ENCODE assay signal across 38 cellular contexts in genomic region chr19:28914173-28914572, GRCh38.
"Had no signal": no experiment of that assay in that cellular context is flagged by ENCODE, and none has a peak within 500 bp of the region (broad histone marks: within the 10 kb centered on the region; RNA-seq: fewer than 3 reads in every experiment).

No MANE protein-coding gene starts in this region.

- H3K27ac Mint-ChIP-seq: activated B cell treated with CpG ODN at 0.5 μM for 24 hours; activated CD4-positive, alpha-beta memory T cell treated with anti-CD3 and anti-CD28 coated beads for 36 hours; activated CD4-positive, alpha-beta T cell treated with anti-CD3 and anti-CD28 coated beads, Interleukin-2, amount 10 ng/mL, durations not matched to agents 24 days and 14 days; activated CD8-positive, alpha-beta T cell treated with anti-CD3 and anti-CD28 coated beads for 36 hours; activated naive CD4-positive, alpha-beta T cell treated with anti-CD3 and anti-CD28 coated beads for 36 hours; activated naive CD4-positive, alpha-beta T cell treated with anti-CD3 and anti-CD28 coated beads, Interleukin-2, amount 50 U/mL, for 72 hours; activated naive CD8-positive, alpha-beta T cell treated with anti-CD3 and anti-CD28 coated beads for 36 hours; activated T-cell treated with anti-CD3 and anti-CD28 coated beads, Interleukin-2, amount 50 U/mL, for 72 hours; activated T-helper 1 cell treated with anti-CD3 and anti-CD28 coated beads, Interleukin-12 subunit alpha, Interleukin-12 subunit beta, Interleukin-2, Interleukin-4 antibody, amounts not matched to agents 30 ng/mL and 10 ng/mL and 1 ng/mL, durations not matched to agents 14 hours and 24 hours and 36 hours; activated T-helper 17 cell treated with anti-CD3 and anti-CD28 coated beads, Interleukin-2, amount 50 U/mL, for 72 hours; T-helper 1 cell treated with Interleukin-12 subunit alpha and Interleukin-12 subunit beta and Interleukin-4 antibody, amounts not matched to agents 30 μg/mL and 1 μg/mL, for 36 hours; T-helper 2 cell treated with Interferon-gamma antibody and Interleukin-4, amounts not matched to agents 5 μg/mL and 100 μg/mL, for 36 hours had no signal

- H3K4me3 Mint-ChIP-seq: activated B cell treated with CpG ODN at 0.5 μM for 24 hours; activated CD4-positive, alpha-beta memory T cell treated with anti-CD3 and anti-CD28 coated beads for 36 hours; activated CD4-positive, alpha-beta T cell treated with anti-CD3 and anti-CD28 coated beads, Interleukin-2, amount 10 ng/mL, durations not matched to agents 24 days and 14 days; activated CD8-positive, alpha-beta T cell treated with anti-CD3 and anti-CD28 coated beads for 36 hours; activated naive CD4-positive, alpha-beta T cell treated with anti-CD3 and anti-CD28 coated beads for 36 hours; activated naive CD8-positive, alpha-beta T cell treated with anti-CD3 and anti-CD28 coated beads for 36 hours; activated T-cell treated with anti-CD3 and anti-CD28 coated beads, Interleukin-2, amount 50 U/mL, for 4 hours; activated T-cell treated with anti-CD3 and anti-CD28 coated beads, Interleukin-2, amount 50 U/mL, for 72 hours; activated T-helper 1 cell treated with anti-CD3 and anti-CD28 coated beads, Interleukin-12 subunit alpha, Interleukin-12 subunit beta, Interleukin-2, Interleukin-4 antibody, amounts not matched to agents 30 ng/mL and 10 ng/mL and 1 ng/mL, durations not matched to agents 14 hours and 24 hours and 36 hours; activated T-helper 17 cell treated with anti-CD3 and anti-CD28 coated beads, Interleukin-2, amount 50 U/mL, for 72 hours; central memory CD8-positive, alpha-beta T cell; T-helper 1 cell treated with Interleukin-12 subunit alpha and Interleukin-12 subunit beta and Interleukin-4 antibody, amounts not matched to agents 30 μg/mL and 1 μg/mL, for 36 hours; T-helper 2 cell treated with Interferon-gamma antibody and Interleukin-4, amounts not matched to agents 5 μg/mL and 100 μg/mL, for 36 hours had no signal

- H3K27me3 ChIP-seq: adrenal gland, body of pancreas, brain microvascular endothelial cell had no signal

- FAIRE-seq: astrocyte, TTC549 had no signal

- H3K27ac ChIP-seq: adrenal gland, body of pancreas, brain microvascular endothelial cell, breast epithelium, VCaP had no signal

- H3K9me3 ChIP-seq: adrenal gland, body of pancreas, breast epithelium had no signal

- H3K9me3 Mint-ChIP-seq: activated B cell treated with CpG ODN at 0.5 μM for 24 hours; activated CD4-positive, alpha-beta memory T cell treated with anti-CD3 and anti-CD28 coated beads for 36 hours; activated CD4-positive, alpha-beta T cell treated with anti-CD3 and anti-CD28 coated beads, Interleukin-2, amount 10 ng/mL, durations not matched to agents 24 days and 14 days; activated CD8-positive, alpha-beta T cell treated with anti-CD3 and anti-CD28 coated beads for 36 hours; activated naive CD4-positive, alpha-beta T cell treated with anti-CD3 and anti-CD28 coated beads, Interleukin-2, amount 50 U/mL, for 72 hours; activated naive CD8-positive, alpha-beta T cell treated with anti-CD3 and anti-CD28 coated beads for 36 hours; activated T-cell treated with anti-CD3 and anti-CD28 coated beads, Interleukin-2, amount 50 U/mL, for 4 hours; activated T-cell treated with anti-CD3 and anti-CD28 coated beads, Interleukin-2, amount 50 U/mL, for 72 hours; activated T-helper 1 cell treated with anti-CD3 and anti-CD28 coated beads, Interleukin-12 subunit alpha, Interleukin-12 subunit beta, Interleukin-2, Interleukin-4 antibody, amounts not matched to agents 30 ng/mL and 10 ng/mL and 1 ng/mL, durations not matched to agents 14 hours and 24 hours and 36 hours; activated T-helper 17 cell treated with anti-CD3 and anti-CD28 coated beads, Interleukin-2, amount 50 U/mL, for 72 hours; central memory CD8-positive, alpha-beta T cell; T-helper 1 cell treated with Interleukin-12 subunit alpha and Interleukin-12 subunit beta and Interleukin-4 antibody, amounts not matched to agents 30 μg/mL and 1 μg/mL, for 36 hours; T-helper 2 cell treated with Interferon-gamma antibody and Interleukin-4, amounts not matched to agents 5 μg/mL and 100 μg/mL, for 36 hours had no signal

- H3K4me3 ChIP-seq: adrenal gland, body of pancreas, breast epithelium had no signal

- H3K36me3 Mint-ChIP-seq: activated CD4-positive, alpha-beta memory T cell treated with anti-CD3 and anti-CD28 coated beads for 36 hours; activated naive CD4-positive, alpha-beta T cell treated with anti-CD3 and anti-CD28 coated beads, Interleukin-2, amount 50 U/mL, for 72 hours; activated naive CD8-positive, alpha-beta T cell treated with anti-CD3 and anti-CD28 coated beads for 36 hours had no signal

- H3K36me3 ChIP-seq: adrenal gland, brain microvascular endothelial cell, breast epithelium had no signal

- H3K4me1 ChIP-seq: adrenal gland, body of pancreas, breast epithelium had no signal

- DNase-seq: activated B cell treated with CpG ODN at 0.5 μM for 24 hours; activated CD4-positive, alpha-beta memory T cell treated with anti-CD3 and anti-CD28 coated beads for 36 hours; activated CD4-positive, alpha-beta T cell treated with anti-CD3 and anti-CD28 coated beads for 4 hours; activated CD4-positive, alpha-beta T cell treated with anti-CD3 and anti-CD28 coated beads, Interleukin-2, amount 10 ng/mL, durations not matched to agents 24 days and 14 days; activated CD4-positive, alpha-beta T cell treated with anti-CD3 and anti-CD28 coated beads, Interleukin-2, amount 50 U/mL, for 1 hour; activated CD4-positive, alpha-beta T cell treated with anti-CD3 and anti-CD28 coated beads, Interleukin-2, amount 50 U/mL, for 4 hours; activated CD4-positive, CD25-positive, alpha-beta regulatory T cell treated with anti-CD3 and anti-CD28 coated beads, Interleukin-2, amount 50 U/mL, for 72 hours; activated CD8-positive, alpha-beta memory T cell treated with anti-CD3 and anti-CD28 coated beads, Interleukin-2, amount 50 U/mL, for 4 hours; activated CD8-positive, alpha-beta T cell treated with anti-CD3 and anti-CD28 coated beads for 36 hours; activated gamma-delta T cell treated with Interleukin-2 at 50 U/mL for 16 hours; activated naive CD4-positive, alpha-beta T cell; activated naive CD4-positive, alpha-beta T cell treated with anti-CD3 and anti-CD28 coated beads for 36 hours; activated naive CD4-positive, alpha-beta T cell treated with anti-CD3 and anti-CD28 coated beads, Interleukin-2, amount 50 U/mL, for 16 hours; activated naive CD8-positive, alpha-beta T cell treated with anti-CD3 and anti-CD28 coated beads for 36 hours; activated T-cell treated with anti-CD3 and anti-CD28 coated beads for 4 hours; activated T-cell treated with anti-CD3 and anti-CD28 coated beads, Interleukin-2, amount 50 U/mL, for 1 hour; activated T-cell treated with anti-CD3 and anti-CD28 coated beads, Interleukin-2, amount 50 U/mL, for 4 hours; activated T-cell treated with anti-CD3 and anti-CD28 coated beads, Interleukin-2, amount 50 U/mL, for 72 hours; adrenal gland; amniotic stem cell; aorta; body of pancreas; brain microvascular endothelial cell; caudate nucleus; cerebellar nuclear complex; T-helper 1 cell; T-helper 2 cell; T-helper 9 cell had no signal

- H3K4me1 Mint-ChIP-seq: activated B cell treated with CpG ODN at 0.5 μM for 24 hours; activated CD4-positive, alpha-beta T cell treated with anti-CD3 and anti-CD28 coated beads, Interleukin-2, amount 10 ng/mL, durations not matched to agents 24 days and 14 days; activated naive CD8-positive, alpha-beta T cell treated with anti-CD3 and anti-CD28 coated beads for 36 hours; activated T-helper 17 cell treated with anti-CD3 and anti-CD28 coated beads, Interleukin-2, amount 50 U/mL, for 72 hours; central memory CD8-positive, alpha-beta T cell had no signal

- H3K27me3 Mint-ChIP-seq: activated B cell treated with CpG ODN at 0.5 μM for 24 hours; activated CD4-positive, alpha-beta T cell treated with anti-CD3 and anti-CD28 coated beads, Interleukin-2, amount 10 ng/mL, durations not matched to agents 24 days and 14 days; activated naive CD8-positive, alpha-beta T cell treated with anti-CD3 and anti-CD28 coated beads for 36 hours had no signal
